ENCODE assay signal across 8 cellular contexts in genomic region chr4:118265312-118266144, GRCh38.
A peak's percentile ranks its signal among the peaks of the same experiment; 100 is the strongest.
DNase-seq lines count a peak whose midpoint lies in the region; ATAC-seq and TF ChIP-seq lines count a peak whose summit lies in the region.

No MANE protein-coding gene starts in this region.

- H3K27ac ChIP-seq in CD8-positive, alpha-beta T cell (ENCODE audit: low read depth, low read length): no peak overlapping the region
- H3K27ac ChIP-seq in body of pancreas: peak overlapping the region in 3 of 4 donors; percentile 53 to 68 (median 64)
- H3K27ac ChIP-seq in right lobe of liver: no peak overlapping the region
- H3K27ac ChIP-seq in transverse colon: peak overlapping the region in 3 of 4 donors; percentile 55 to 74 (median 58)

- CTCF ChIA-PET in CD8-positive, alpha-beta T cell (lab: Charles Lee): no interaction called here

- intact Hi-C loops in CD8-positive, alpha-beta T cell (cut with DNase I, micrococcal nuclease): loop anchor here in 1 of 2 experiments (1.0 kb wide), 1 partner anchor 13 kb away; no protein-coding TSS in a partner anchor
- intact Hi-C loops in body of pancreas (cut with DNase I) (no loop called here), right lobe of liver (cut with DNase I) (no loop called here), transverse colon (cut with DNase I; ENCODE audit: low total_unique reads) (no loop called here), sciatic nerve (cut with DNase I) (no loop called here)

- peak; percentile 38 for ATAC-seq in CD8-positive, alpha-beta T cell
- ATAC-seq in HG03439 (IDR thresholded peaks at IDR 0.05; ENCODE audit: unreplicated experiment): peak; percentile 47
- ATAC-seq in body of pancreas: peak; percentile 88
- peak; percentile 80 to 91 (median 90) for ATAC-seq in right lobe of liver
- no peak for ATAC-seq in sciatic nerve
- ATAC-seq in GM18907 (IDR thresholded peaks at IDR 0.05; ENCODE audit: unreplicated experiment): no peak

- H3K27ac Mint-ChIP-seq in CD8-positive, alpha-beta T cell: no peak overlapping the region

- no peaks in the 10 kb centered on the region for H3K9me3 Mint-ChIP-seq in CD8-positive, alpha-beta T cell

- no peaks in the 10 kb centered on the region for H3K27me3 ChIP-seq in CD8-positive, alpha-beta T cell (ENCODE audit: insufficient read depth, low read length)
- H3K27me3 ChIP-seq in body of pancreas: no peaks in the 10 kb centered on the region
- no peaks in the 10 kb centered on the region for H3K27me3 ChIP-seq in right lobe of liver
- H3K27me3 ChIP-seq in transverse colon: no peaks in the 10 kb centered on the region

- TF ChIP-seq POLR2A in body of pancreas (IDR thresholded peaks at IDR 0.05) (peak; percentile 20 to 46 (median 41)), right lobe of liver (IDR thresholded peaks at IDR 0.05) (no peak), transverse colon (IDR thresholded peaks at IDR 0.05) (peak; percentile 32)

- 12 to 13% methylated on average over 42 to 45 of the region's 64 CpGs for WGBS in body of pancreas, 2 donors
- 9% methylated on average over 8 of the region's 64 CpGs for WGBS in right lobe of liver (ENCODE audit: insufficient coverage, low coverage, low lambda C conversion rate, missing lambda C conversion rate)
- 40 to 67% methylated on average over 1 to 47 of the region's 64 CpGs for WGBS in transverse colon (ENCODE audit: low coverage in 1 of 2), 2 donors

- TF ChIP-seq EP300 in transverse colon (IDR thresholded peaks at IDR 0.05; ENCODE audit: low read depth): no peak

- H3K27me3 Mint-ChIP-seq in CD8-positive, alpha-beta T cell (ENCODE audit: low read depth): peaks cover 1% of the 10 kb centered on the region

- in situ Hi-C loops in transverse colon (cut with MboI; ENCODE audit: low pct_ligation_motif_present in 1 of 4, low pct_unique_long_range_greater_than_20kb in 1 of 4, low sequenced_read_pairs in 3 of 4): no loop called here

- H3K36me3 ChIP-seq in CD8-positive, alpha-beta T cell (ENCODE audit: insufficient read depth, low read length): no peaks in the 10 kb centered on the region
- H3K36me3 ChIP-seq in body of pancreas (replicated peaks in 1 of 2; ENCODE audit: insufficient read depth in 1 of 2, low read depth in 2 of 2) (no peaks in the 10 kb centered on the region), right lobe of liver (no peaks in the 10 kb centered on the region), transverse colon (no peaks in the 10 kb centered on the region)

- peak in 2 of 7 experiments; percentile 22 to 59 for DNase-seq in CD8-positive, alpha-beta T cell
- DNase-seq in body of pancreas (peak; percentile 53 to 68 (median 57)), right lobe of liver (peak; percentile 54 to 66 (median 59)), transverse colon (peak; percentile 42), NCI-H2081 (lab: John Stamatoyannopoulos, UW) (no peak), sciatic nerve (ENCODE audit: low spot score) (no peak)

- H3K4me3 Mint-ChIP-seq in CD8-positive, alpha-beta T cell: peak overlapping the region; percentile 61

- no peak for TF ChIP-seq CTCF in CD8-positive, alpha-beta T cell (IDR thresholded peaks at IDR 0.05)
- TF ChIP-seq CTCF in body of pancreas (IDR thresholded peaks at IDR 0.05) (no peak), right lobe of liver (IDR thresholded peaks at IDR 0.05) (no peak), transverse colon (IDR thresholded peaks at IDR 0.05) (no peak)

- H3K4me1 ChIP-seq in CD8-positive, alpha-beta T cell (ENCODE audit: insufficient read depth, low read length): no peaks in the 10 kb centered on the region
- H3K4me1 ChIP-seq in body of pancreas: no peaks in the 10 kb centered on the region
- no peaks in the 10 kb centered on the region for H3K4me1 ChIP-seq in right lobe of liver
- peaks cover 0 to 5% (median 2%) of the 10 kb centered on the region in 4 donors for H3K4me1 ChIP-seq in transverse colon

- no peaks in the 10 kb centered on the region for H3K9me3 ChIP-seq in CD8-positive, alpha-beta T cell (ENCODE audit: low read length)
- H3K9me3 ChIP-seq in body of pancreas (no peaks in the 10 kb centered on the region), right lobe of liver (no peaks in the 10 kb centered on the region), transverse colon (no peaks in the 10 kb centered on the region)

- H3K4me3 ChIP-seq in CD8-positive, alpha-beta T cell (ENCODE audit: low read depth, low read length): peak overlapping the region; percentile 29
- H3K4me3 ChIP-seq in body of pancreas (peak overlapping the region; percentile 40 to 56), right lobe of liver (peak overlapping the region; percentile 53 to 69 (median 63)), transverse colon (peak overlapping the region; percentile 11 to 68 (median 56))

- POLR2A ChIA-PET in CD8-positive, alpha-beta T cell (lab: Charles Lee): no interaction called here

- H3K4me1 Mint-ChIP-seq in CD8-positive, alpha-beta T cell (ENCODE audit: low read depth): peaks cover 1% of the 10 kb centered on the region

- no peaks in the 10 kb centered on the region for H3K36me3 Mint-ChIP-seq in CD8-positive, alpha-beta T cell

Comparison
In these comparisons a context has a peak if more than half of its experiments do, and no peak if none do; other contexts are left out.
1. ATAC-seq: peak in CD8-positive, alpha-beta T cell (single experiment), HG03439 (single experiment), body of pancreas (single experiment) and right lobe of liver (4 of 4); none in sciatic nerve (single experiment) and GM18907 (single experiment).
2. DNase-seq: peak in body of pancreas (4 of 4), right lobe of liver (3 of 3) and transverse colon (single experiment); none in NCI-H2081 (0 of 2) and sciatic nerve (single experiment).
3. H3K27ac ChIP-seq: peak in body of pancreas (3 of 4) and transverse colon (3 of 4); none in CD8-positive, alpha-beta T cell (single experiment) and right lobe of liver (0 of 3).
4. Peak in every context shown above with its lines, with median percentiles within 50 percentile points of each other: H3K4me3 ChIP-seq.